16 cellular contexts compared by ENCODE assay signal in the genomic region with DNA sequence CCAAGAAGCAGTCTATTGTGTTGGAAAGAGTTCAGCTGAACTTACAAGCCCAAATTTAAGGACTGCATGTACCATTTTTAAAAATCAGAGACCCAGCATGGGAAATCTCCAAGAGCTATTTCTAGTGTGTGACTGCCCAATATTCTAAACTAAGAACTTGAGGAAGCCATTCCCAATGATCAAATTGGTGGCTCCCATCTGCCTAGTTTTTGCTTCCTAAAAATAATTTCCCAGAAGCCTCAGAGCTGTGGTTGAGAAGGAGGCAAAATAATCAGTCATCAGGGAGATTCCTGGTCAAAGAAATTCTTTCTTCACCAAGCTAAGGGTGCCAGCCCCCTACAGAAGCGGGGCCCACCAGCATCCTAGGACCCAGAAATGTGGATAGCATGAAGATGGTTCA.
DNase-seq lines count a peak whose midpoint lies in the region; ATAC-seq and TF ChIP-seq lines count a peak whose summit lies in the region.
"Had no signal": no experiment of that assay in that cellular context is flagged by ENCODE, and none has a peak within 500 bp of the region (broad histone marks: within the 10 kb centered on the region; RNA-seq: fewer than 3 reads in every experiment).

No MANE protein-coding gene starts in this region.

- H3K9me3 ChIP-seq in BLaER1 treated with 17β-estradiol and CSF1 and Interleukin-3, amounts not matched to agents 10 nM and 100 nM (replicated peaks in 1 of 11), result peaks cover 0 to 9% (median 0%) of the 10 kb centered on the region in 11 experiments; a peak in 3 of 22 replicates
- H3K9me3 ChIP-seq in adipocyte (ENCODE audit: control insufficient read depth, low read length) (no peaks in the 10 kb centered on the region), mesenchymal stem cell (ENCODE audit: control insufficient read depth, low read length) (no peaks in the 10 kb centered on the region), left lung (no peaks in the 10 kb centered on the region)
- H3K9me3 ChIP-seq: Peyer's patch, SJCRH30 had no signal

- no peak overlapping the region for H2BK120ac ChIP-seq in mesenchymal stem cell (ENCODE audit: low read depth, low read length)

- no peaks in the 10 kb centered on the region for H3K79me1 ChIP-seq in mesenchymal stem cell (replicated peaks; ENCODE audit: low read length, poor library complexity, severe bottlenecking)

- no peak for ATAC-seq in HG02870 (IDR thresholded peaks at IDR 0.05; ENCODE audit: unreplicated experiment)
- no peak for ATAC-seq in left lung
- ATAC-seq: CD8-positive, alpha-beta T cell had no signal

- no peak overlapping the region for H3K23ac ChIP-seq in mesenchymal stem cell (ENCODE audit: low read length in 2 of 2)

- no peaks in the 10 kb centered on the region for H3K36me3 ChIP-seq in BLaER1 treated with 17β-estradiol and CSF1 and Interleukin-3, amounts not matched to agents 10 nM and 100 nM
- H3K36me3 ChIP-seq in adipocyte (ENCODE audit: control insufficient read depth, insufficient read depth, low read length, severe bottlenecking) (no peaks in the 10 kb centered on the region), mesenchymal stem cell (ENCODE audit: control insufficient read depth in 1 of 2, insufficient read depth in 2 of 2, low read depth in 1 of 2, low read length in 2 of 2) (no peaks in the 10 kb centered on the region), left lung (no peaks in the 10 kb centered on the region)
- H3K36me3 ChIP-seq: Peyer's patch, SJCRH30 had no signal

- intact Hi-C loops in left lung (cut with DNase I), result no loop called here

- no peak overlapping the region for H2AK5ac ChIP-seq in mesenchymal stem cell (ENCODE audit: low read length, severe bottlenecking)

- H3K18ac ChIP-seq in mesenchymal stem cell (ENCODE audit: low read depth in 1 of 2, low read length in 2 of 2), result no peak overlapping the region

- H3K27me3 ChIP-seq in BLaER1 treated with 17β-estradiol and CSF1 and Interleukin-3, amounts not matched to agents 10 nM and 100 nM, result no peaks in the 10 kb centered on the region
- H3K27me3 ChIP-seq in adipocyte (replicated peaks; ENCODE audit: control insufficient read depth, insufficient read depth, low read length), result no peaks in the 10 kb centered on the region
- no peaks in the 10 kb centered on the region for H3K27me3 ChIP-seq in mesenchymal stem cell (ENCODE audit: control insufficient read depth in 1 of 2, insufficient read depth in 1 of 2, low read length in 2 of 2)
- no peaks in the 10 kb centered on the region for H3K27me3 ChIP-seq in left lung
- H3K27me3 ChIP-seq: Peyer's patch, SJCRH30 had no signal

- H4K20me1 ChIP-seq in BLaER1 treated with 17β-estradiol and CSF1 and Interleukin-3, amounts not matched to agents 10 nM and 100 nM, result no peaks in the 10 kb centered on the region

- H2AFZ ChIP-seq in mesenchymal stem cell (ENCODE audit: low read depth, low read length), result no peak overlapping the region

- no peak overlapping the region for H2BK5ac ChIP-seq in mesenchymal stem cell (ENCODE audit: low read depth, low read length, poor library complexity, severe bottlenecking)

- H3K4ac ChIP-seq in mesenchymal stem cell (ENCODE audit: low read depth in 1 of 2, low read length in 2 of 2), result no peak overlapping the region

- peak overlapping the region in 10 of 11 experiments; percentile 1 to 66 (median 45); a peak in 15 of 22 replicates for H3K4me2 ChIP-seq in BLaER1 treated with 17β-estradiol and CSF1 and Interleukin-3, amounts not matched to agents 10 nM and 100 nM
- H3K4me2 ChIP-seq in mesenchymal stem cell (ENCODE audit: low read length, poor library complexity, severe bottlenecking), result no peak overlapping the region

- TF ChIP-seq CTCF in left lung (IDR thresholded peaks at IDR 0.05), result no peak

- no peak overlapping the region for H4K8ac ChIP-seq in mesenchymal stem cell (ENCODE audit: low read length)

- 100% methylated on average over 1 of the region's 1 CpG for WGBS in mesenchymal stem cell

- no peak overlapping the region for H2BK15ac ChIP-seq in mesenchymal stem cell (ENCODE audit: low read depth, poor library complexity, severe bottlenecking)

- peak overlapping the region in 5 of 11 experiments; percentile 1 to 68 (median 46); a peak in 9 of 22 replicates for H3K27ac ChIP-seq in BLaER1 treated with 17β-estradiol and CSF1 and Interleukin-3, amounts not matched to agents 10 nM and 100 nM
- H3K27ac ChIP-seq in mesenchymal stem cell (ENCODE audit: low read length, poor library complexity, severe bottlenecking), result no peak overlapping the region
- H3K27ac ChIP-seq in temporal lobe (ENCODE audit: low read depth, low read length), result peak overlapping the region; percentile 36
- H3K27ac ChIP-seq in left lung, result peak overlapping the region in 1 of 2 donors; percentile 21
- H3K27ac ChIP-seq: Peyer's patch, SJCRH30 had no signal

- H3K14ac ChIP-seq in mesenchymal stem cell (ENCODE audit: low read length in 2 of 2), result no peak overlapping the region

- no peak overlapping the region for H4K91ac ChIP-seq in mesenchymal stem cell (ENCODE audit: low read length)

- DNase-seq in adipocyte (ENCODE audit: low read depth), result no peak
- DNase-seq in mesenchymal stem cell, result no peak
- DNase-seq in stimulated activated CD4-positive, alpha-beta T cell treated with anti-CD3 and anti-CD28 coated beads, Interleukin-4, amount 100 ng/mL, for 24 hours, result no peak
- DNase-seq in left lung, result no peak
- DNase-seq: CD8-positive, alpha-beta T cell; MV-4-11; NCI-H1105 treated with DMSO at 0.1 percent for 48 hours; NCI-H1694; NCI-H2081; NCI-H2171 treated with DMSO at 0.1 percent for 48 hours; NCI-H524 treated with DMSO at 0.1 percent for 48 hours; Peyer's patch; SJCRH30 had no signal

- H3K4me1 ChIP-seq in BLaER1 treated with 17β-estradiol and CSF1 and Interleukin-3, amounts not matched to agents 10 nM and 100 nM, result peaks cover 0 to 40% (median 15%) of the 10 kb centered on the region in 10 experiments; a peak in 14 of 20 replicates
- peaks cover 34% of the 10 kb centered on the region for H3K4me1 ChIP-seq in adipocyte (ENCODE audit: control insufficient read depth, insufficient read depth, low read length)
- no peaks in the 10 kb centered on the region for H3K4me1 ChIP-seq in mesenchymal stem cell (ENCODE audit: control insufficient read depth, insufficient read depth, low read depth, low read length)
- H3K4me1 ChIP-seq in left lung, result no peaks in the 10 kb centered on the region

- H2BK12ac ChIP-seq in mesenchymal stem cell (ENCODE audit: low read length in 2 of 2), result peak overlapping the region in 1 of 2 experiments; percentile 50

- H3K9ac ChIP-seq in BLaER1 treated with 17β-estradiol and CSF1 and Interleukin-3, amounts not matched to agents 10 nM and 100 nM, result peak overlapping the region in 2 of 11 experiments; percentile 10 to 22; a peak in 2 of 22 replicates
- H3K9ac ChIP-seq in adipocyte (ENCODE audit: low read length) (peak overlapping the region; percentile 18), mesenchymal stem cell (ENCODE audit: low read length) (peak overlapping the region; percentile 35)

- no peak overlapping the region for H3K4me3 ChIP-seq in BLaER1 treated with 17β-estradiol and CSF1 and Interleukin-3, amounts not matched to agents 10 nM and 100 nM
- no peak overlapping the region for H3K4me3 ChIP-seq in adipocyte (ENCODE audit: low read length)
- no peak overlapping the region for H3K4me3 ChIP-seq in mesenchymal stem cell (ENCODE audit: insufficient read depth in 1 of 2, low read depth in 1 of 2, low read length in 2 of 2)
- H3K4me3 ChIP-seq in left lung, result no peak overlapping the region
- H3K4me3 ChIP-seq: Peyer's patch, SJCRH30 had no signal
